In genomic region chr20:8421981-8422380, GRCh38 we compare ENCODE assay signal across 28 cellular contexts.
DNase-seq lines count a peak whose midpoint lies in the region; ATAC-seq and TF ChIP-seq lines count a peak whose summit lies in the region.
"Had no signal": no experiment of that assay in that cellular context is flagged by ENCODE, and none has a peak within 500 bp of the region (broad histone marks: within the 10 kb centered on the region; RNA-seq: fewer than 3 reads in every experiment).

No MANE protein-coding gene starts in this region.

- DNase-seq in AG10803 (ENCODE audit: low read depth): peak; percentile 49
- DNase-seq in HCEC 1CT: peak; percentile 62
- DNase-seq in RPMI7951 (ENCODE audit: low read depth): peak; percentile 15
- DNase-seq in fibroblast of pulmonary artery (ENCODE audit: low read depth): peak; percentile 33
- DNase-seq in aorta: no peak
- DNase-seq in prostate gland (ENCODE audit: low spot score): no peak
- DNase-seq in activated naive CD4-positive, alpha-beta T cell treated with anti-CD3 and anti-CD28 coated beads, Interleukin-2, amount 50 U/mL, for 72 hours (ENCODE audit: low spot score in 2 of 2): no peak
- no peak for DNase-seq in naive thymus-derived CD8-positive, alpha-beta T cell
- DNase-seq: activated CD4-positive, CD25-positive, alpha-beta regulatory T cell; activated CD8-positive, alpha-beta memory T cell treated with anti-CD3 and anti-CD28 coated beads, Interleukin-2, amount 10 ng/mL, durations not matched to agents 7 days and 5 days; activated gamma-delta T cell; activated naive CD8-positive, alpha-beta T cell treated with anti-CD3 and anti-CD28 coated beads, Interleukin-2, amount 10 ng/mL, durations not matched to agents 7 days and 5 days; activated T-cell treated with anti-CD3 and anti-CD28 coated beads, Interleukin-2, amount 50 U/mL, for 4 hours; C1 segment of cervical spinal cord; DND-41; effector memory CD4-positive, alpha-beta T cell; heart left ventricle; left ventricle myocardium superior; mesendoderm; NCI-H1417 treated with DMSO at 0.1 percent for 48 hours; posterior cingulate gyrus; right cardiac atrium; stimulated activated CD8-positive, alpha-beta memory T cell treated with anti-CD3 and anti-CD28 coated beads, Interleukin-4, amount 100 ng/mL, for 48 hours had no signal

- H3K9me3 Mint-ChIP-seq in activated naive CD4-positive, alpha-beta T cell treated with anti-CD3 and anti-CD28 coated beads, Interleukin-2, amount 50 U/mL, for 72 hours: no peaks in the 10 kb centered on the region
- H3K9me3 Mint-ChIP-seq in naive thymus-derived CD8-positive, alpha-beta T cell: peaks cover 0 to 2% (median 0%) of the 10 kb centered on the region in 9 donors
- H3K9me3 Mint-ChIP-seq: activated naive CD8-positive, alpha-beta T cell treated with anti-CD3 and anti-CD28 coated beads, Interleukin-2, amount 10 ng/mL, durations not matched to agents 7 days and 5 days; activated T-cell treated with anti-CD3 and anti-CD28 coated beads, Interleukin-2, amount 50 U/mL, for 4 hours; stimulated activated naive CD8-positive, alpha-beta T cell treated with anti-CD3 and anti-CD28 coated beads, Interleukin-15, Interleukin-2, amounts not matched to agents 100 ng/mL and 50 ng/mL, for 24 hours had no signal

- no peaks in the 10 kb centered on the region for H3K36me3 Mint-ChIP-seq in activated naive CD4-positive, alpha-beta T cell treated with anti-CD3 and anti-CD28 coated beads, Interleukin-2, amount 50 U/mL, for 72 hours
- peaks cover 0 to 2% (median 0%) of the 10 kb centered on the region in 3 donors for H3K36me3 Mint-ChIP-seq in naive thymus-derived CD8-positive, alpha-beta T cell
- H3K36me3 Mint-ChIP-seq: activated CD8-positive, alpha-beta memory T cell treated with anti-CD3 and anti-CD28 coated beads, Interleukin-2, amount 10 ng/mL, durations not matched to agents 7 days and 5 days; activated naive CD8-positive, alpha-beta T cell treated with anti-CD3 and anti-CD28 coated beads, Interleukin-2, amount 10 ng/mL, durations not matched to agents 7 days and 5 days had no signal

- no peak for ATAC-seq in aorta (ENCODE audit: low FRiP score)
- no peak for ATAC-seq in activated naive CD4-positive, alpha-beta T cell treated with anti-CD3 and anti-CD28 coated beads, Interleukin-2, amount 50 U/mL, for 72 hours
- no peak for ATAC-seq in naive thymus-derived CD8-positive, alpha-beta T cell
- ATAC-seq: activated CD8-positive, alpha-beta memory T cell treated with anti-CD3 and anti-CD28 coated beads, Interleukin-2, amount 10 ng/mL, durations not matched to agents 7 days and 5 days; activated T-cell treated with anti-CD3 and anti-CD28 coated beads, Interleukin-2, amount 50 U/mL, for 4 hours; heart left ventricle; left ventricle myocardium superior; right cardiac atrium had no signal

- TF ChIP-seq POLR2A in prostate gland (IDR thresholded peaks at IDR 0.05): no peak

- intact Hi-C loops in aorta (cut with DNase I) (no loop called here), prostate gland (cut with DNase I) (no loop called here)

- H3K36me3 ChIP-seq in aorta (ENCODE audit: control insufficient read depth in 1 of 2, insufficient read depth in 2 of 2, low read length in 1 of 2): no peaks in the 10 kb centered on the region
- H3K36me3 ChIP-seq in prostate gland: no peaks in the 10 kb centered on the region
- H3K36me3 ChIP-seq: HAP-1, heart left ventricle, thoracic aorta had no signal

- H3K9me3 ChIP-seq in aorta (ENCODE audit: control insufficient read depth, low read length): peaks cover 2% of the 10 kb centered on the region
- H3K9me3 ChIP-seq in prostate gland: no peaks in the 10 kb centered on the region
- H3K9me3 ChIP-seq: HAP-1, heart left ventricle, thoracic aorta had no signal

- H3K27ac ChIP-seq in aorta (ENCODE audit: low read depth in 1 of 2, low read length in 2 of 2): no peak overlapping the region
- no peak overlapping the region for H3K27ac ChIP-seq in prostate gland
- H3K27ac ChIP-seq: coronary artery, heart left ventricle, RWPE1, thoracic aorta had no signal

- peaks cover 0 to 4% (median 0%) of the 10 kb centered on the region in 4 donors for H3K4me1 Mint-ChIP-seq in naive thymus-derived CD8-positive, alpha-beta T cell
- H3K4me1 Mint-ChIP-seq: activated naive CD8-positive, alpha-beta T cell treated with anti-CD3 and anti-CD28 coated beads, Interleukin-2, amount 10 ng/mL, durations not matched to agents 7 days and 5 days had no signal

- H3K27ac Mint-ChIP-seq in activated naive CD4-positive, alpha-beta T cell treated with anti-CD3 and anti-CD28 coated beads, Interleukin-2, amount 50 U/mL, for 72 hours: no peak overlapping the region
- no peak overlapping the region for H3K27ac Mint-ChIP-seq in naive thymus-derived CD8-positive, alpha-beta T cell
- H3K27ac Mint-ChIP-seq: activated CD8-positive, alpha-beta memory T cell treated with anti-CD3 and anti-CD28 coated beads, Interleukin-2, amount 10 ng/mL, durations not matched to agents 7 days and 5 days; activated naive CD8-positive, alpha-beta T cell treated with anti-CD3 and anti-CD28 coated beads, Interleukin-2, amount 10 ng/mL, durations not matched to agents 7 days and 5 days; stimulated activated naive CD8-positive, alpha-beta T cell treated with anti-CD3 and anti-CD28 coated beads, Interleukin-15, Interleukin-2, amounts not matched to agents 100 ng/mL and 50 ng/mL, for 24 hours had no signal

- 58 to 70% methylated on average over 2 of the region's 2 CpGs for WGBS in aorta, 2 donors
- 29% methylated on average over 2 of the region's 2 CpGs for WGBS in prostate gland

- POLR2A ChIA-PET in naive thymus-derived CD8-positive, alpha-beta T cell (lab: Charles Lee): no interaction called here

- no peak overlapping the region for H3K4me3 Mint-ChIP-seq in naive thymus-derived CD8-positive, alpha-beta T cell
- H3K4me3 Mint-ChIP-seq: activated CD8-positive, alpha-beta memory T cell treated with anti-CD3 and anti-CD28 coated beads, Interleukin-2, amount 10 ng/mL, durations not matched to agents 7 days and 5 days; activated naive CD8-positive, alpha-beta T cell treated with anti-CD3 and anti-CD28 coated beads, Interleukin-2, amount 10 ng/mL, durations not matched to agents 7 days and 5 days; activated T-cell treated with anti-CD3 and anti-CD28 coated beads, Interleukin-2, amount 50 U/mL, for 4 hours; stimulated activated naive CD8-positive, alpha-beta T cell treated with anti-CD3 and anti-CD28 coated beads, Interleukin-15, Interleukin-2, amounts not matched to agents 100 ng/mL and 50 ng/mL, for 24 hours had no signal

- no peak for TF ChIP-seq CTCF in AG10803 (conservative IDR thresholded peaks at IDR 0.05; ENCODE audit: low read length)
- no peak for TF ChIP-seq CTCF in fibroblast of pulmonary artery (IDR thresholded peaks at IDR 0.05; ENCODE audit: low read length, missing control alignments)
- TF ChIP-seq CTCF in prostate gland (IDR thresholded peaks at IDR 0.05): no peak

- H3K4me1 ChIP-seq in aorta (ENCODE audit: control insufficient read depth in 1 of 2, insufficient read depth in 2 of 2, low read length in 2 of 2) (no peaks in the 10 kb centered on the region), prostate gland (replicated peaks) (no peaks in the 10 kb centered on the region)
- H3K4me1 ChIP-seq: HAP-1 had no signal

- no peaks in the 10 kb centered on the region for H3K27me3 ChIP-seq in aorta (ENCODE audit: control insufficient read depth in 1 of 2, insufficient read depth in 2 of 2, low read length in 1 of 2)
- H3K27me3 ChIP-seq in prostate gland (replicated peaks; ENCODE audit: insufficient read depth): no peaks in the 10 kb centered on the region
- H3K27me3 ChIP-seq: heart left ventricle had no signal

- no peak overlapping the region for H3K4me3 ChIP-seq in AG10803 (ENCODE audit: low read length)
- no peak overlapping the region for H3K4me3 ChIP-seq in fibroblast of pulmonary artery (replicated peaks; ENCODE audit: low read depth, low read length)
- no peak overlapping the region for H3K4me3 ChIP-seq in aorta (ENCODE audit: low read length in 2 of 2)
- no peak overlapping the region for H3K4me3 ChIP-seq in prostate gland
- H3K4me3 ChIP-seq: coronary artery, HAP-1, heart left ventricle, thoracic aorta had no signal

- H3K27me3 Mint-ChIP-seq in naive thymus-derived CD8-positive, alpha-beta T cell: peaks cover 0 to 2% (median 0%) of the 10 kb centered on the region in 5 donors
- H3K27me3 Mint-ChIP-seq: activated CD8-positive, alpha-beta memory T cell treated with anti-CD3 and anti-CD28 coated beads, Interleukin-2, amount 10 ng/mL, durations not matched to agents 7 days and 5 days; activated naive CD8-positive, alpha-beta T cell treated with anti-CD3 and anti-CD28 coated beads, Interleukin-2, amount 10 ng/mL, durations not matched to agents 7 days and 5 days had no signal

Comparison
In these comparisons a context has a peak if more than half of its experiments do, and no peak if none do; other contexts are left out.
1. DNase-seq: peak in AG10803 (single experiment), HCEC 1CT (single experiment), RPMI7951 (single experiment) and fibroblast of pulmonary artery (single experiment); none in aorta (0 of 2), prostate gland (single experiment), activated naive CD4-positive, alpha-beta T cell treated with anti-CD3 and anti-CD28 coated beads, Interleukin-2, amount 50 U/mL, for 72 hours (0 of 2) and naive thymus-derived CD8-positive, alpha-beta T cell (0 of 10).